11 cellular contexts compared by ENCODE assay signal in the genomic region with DNA sequence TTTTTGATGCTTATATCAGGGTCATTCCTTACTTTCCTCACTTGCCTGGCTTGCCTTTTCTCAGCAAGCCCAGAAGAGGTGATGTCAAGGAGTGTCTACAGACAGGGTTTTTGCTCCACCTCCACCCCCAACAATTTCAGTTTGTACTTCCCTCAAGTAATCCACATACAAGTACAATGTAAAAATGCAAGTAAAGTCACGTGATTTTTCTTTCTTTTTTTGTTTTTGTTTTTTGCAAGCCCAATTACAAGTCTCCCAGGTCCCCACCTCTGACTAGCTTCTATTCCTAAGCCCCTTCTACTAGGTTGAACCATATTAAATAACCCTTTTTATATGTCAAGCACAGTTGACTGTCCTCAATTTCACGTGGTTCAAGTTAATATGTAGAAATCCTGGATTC.
"Had no signal": no experiment of that assay in that cellular context is flagged by ENCODE, and none has a peak within 500 bp of the region (broad histone marks: within the 10 kb centered on the region; RNA-seq: fewer than 3 reads in every experiment).

No MANE protein-coding gene starts in this region.

- H3K9ac ChIP-seq: GM23248 had no signal

- FAIRE-seq: H1, H54 had no signal

- H2AFZ ChIP-seq: GM23248, GM23338 had no signal

- H3K4me2 ChIP-seq: GM23338 had no signal

- H3K4me3 ChIP-seq: GM23248, GM23338, HAP-1 had no signal

- DNase-seq: GM23248, GOT3, H7, H9, HCEC 1CT, HFFc6 had no signal

- H3K36me3 ChIP-seq: HAP-1 had no signal

- ATAC-seq: GM23338, HCT116 had no signal

- H3K9me3 ChIP-seq: HAP-1 had no signal

- H3K27ac ChIP-seq: GM23248 had no signal
